Comparison of ENCODE assay signal across 31 cellular contexts in the genomic region with DNA sequence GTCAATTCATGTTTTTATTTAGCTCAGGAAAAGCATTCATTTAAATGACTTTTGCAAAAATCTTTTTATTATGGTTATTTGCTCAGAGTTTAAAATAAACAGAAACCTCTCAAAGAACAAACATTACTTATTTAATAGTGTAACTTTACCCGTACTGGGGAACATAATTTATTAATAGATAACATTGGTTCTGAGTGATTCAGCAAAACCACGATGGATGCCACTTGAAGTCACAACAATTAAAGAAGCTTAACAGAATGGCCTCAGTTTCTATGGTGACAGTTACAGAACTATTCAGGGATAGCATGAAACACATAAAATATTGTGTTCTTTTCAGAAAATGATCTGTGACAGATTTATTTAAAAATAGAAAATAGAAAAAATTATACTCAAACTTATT.
DNase-seq lines count a peak whose midpoint lies in the region; ATAC-seq, FAIRE-seq and TF ChIP-seq lines count a peak whose summit lies in the region.
"Had no signal": no experiment of that assay in that cellular context is flagged by ENCODE, and none has a peak within 500 bp of the region (broad histone marks: within the 10 kb centered on the region; RNA-seq: fewer than 3 reads in every experiment).

No MANE protein-coding gene starts in this region.

- H3K27me3 Mint-ChIP-seq in MCF 10A (ENCODE audit: insufficient read depth, unreplicated experiment), result no peaks in the 10 kb centered on the region
- H3K27me3 Mint-ChIP-seq: activated CD4-positive, alpha-beta T cell treated with anti-CD3 and anti-CD28 coated beads, Interleukin-2, amount 10 ng/mL, durations not matched to agents 24 days and 14 days; natural killer cell treated with Interleukin-12 subunit alpha and Interleukin-12 subunit beta and Interleukin-15 and Interleukin-18, amount 100 ng/mL, for 72 hours; T-cell had no signal

- in situ Hi-C loops in GM13976 (cut with MboI; ENCODE audit: low sequenced_read_pairs, unreplicated experiment), result no loop called here

- DNase-seq in A549 (ENCODE audit: low read depth in 1 of 2, low spot score in 1 of 2) (peak in 1 of 2 experiments; percentile 11), DMS79 (lab: John Stamatoyannopoulos, UW) (peak; percentile 17), NCI-H2196 treated with DMSO at 0.1 percent for 48 hours (lab: John Stamatoyannopoulos, UW; ENCODE audit: unreplicated experiment) (peak; percentile 9), foreskin melanocyte (peak; percentile 8), MCF 10A (ENCODE audit: unreplicated experiment) (no peak), GM13976 (ENCODE audit: low spot score) (no peak), head of caudate nucleus (no peak)
- DNase-seq: activated CD4-positive, alpha-beta T cell treated with anti-CD3 and anti-CD28 coated beads, Interleukin-2, amount 10 ng/mL, durations not matched to agents 24 days and 14 days; activated effector memory CD4-positive, alpha-beta T cell treated with Interleukin-2 at 50 U/mL for 16 hours; amygdala; dorsolateral prefrontal cortex; GM23248; left cardiac atrium; MM.1S; mucosa of descending colon; NCI-H146; occipital lobe; SJCRH30; stimulated activated naive CD4-positive, alpha-beta T cell treated with Interleukin-2 at 50 U/mL for 16 hours; T-cell; upper lobe of left lung had no signal

- H3K4me3 ChIP-seq in A549, result no peak overlapping the region
- H3K4me3 ChIP-seq: BLaER1 treated with 17β-estradiol and CSF1 and Interleukin-3, amounts not matched to agents 10 nM and 100 nM; dorsolateral prefrontal cortex; gastroesophageal sphincter; GM23248; hepatocyte; lung; mucosa of descending colon; SJCRH30; suprapubic skin; upper lobe of left lung had no signal

- no peak overlapping the region for H3K27ac Mint-ChIP-seq in MCF 10A (ENCODE audit: low read depth, unreplicated experiment)
- H3K27ac Mint-ChIP-seq: activated CD4-positive, alpha-beta T cell treated with anti-CD3 and anti-CD28 coated beads, Interleukin-2, amount 10 ng/mL, durations not matched to agents 24 days and 14 days; activated naive CD4-positive, alpha-beta T cell treated with anti-CD3 and anti-CD28 coated beads, Interleukin-2, amount 50 U/mL, for 72 hours; natural killer cell treated with Interleukin-12 subunit alpha and Interleukin-12 subunit beta and Interleukin-15 and Interleukin-18, amount 100 ng/mL, for 72 hours; T-cell; WTC11 had no signal

- ATAC-seq in A549, result no peak
- no peak for ATAC-seq in GM19035 (IDR thresholded peaks at IDR 0.05; ENCODE audit: unreplicated experiment)
- ATAC-seq: activated naive CD4-positive, alpha-beta T cell treated with anti-CD3 and anti-CD28 coated beads, Interleukin-2, amount 50 U/mL, for 72 hours; gastroesophageal sphincter; left cardiac atrium; mucosa of descending colon; natural killer cell treated with Interleukin-12 subunit alpha and Interleukin-12 subunit beta and Interleukin-15 and Interleukin-18, amount 100 ng/mL, for 72 hours; T-cell; WTC11 had no signal

- intact Hi-C loops in MCF 10A (cut with micrococcal nuclease) (no loop called here), head of caudate nucleus (cut with DNase I) (no loop called here)

- CTCF ChIA-PET in A549 (lab: Yijun Ruan, JAX), result no interaction called here
- CTCF ChIA-PET in MCF 10A (lab: Yijun Ruan, JAX), result no interaction called here

- TF ChIP-seq CTCF in A549 (IDR thresholded peaks at IDR 0.05), result no peak
- TF ChIP-seq CTCF in MCF 10A (IDR thresholded peaks at IDR 0.05; ENCODE audit: unreplicated experiment), result no peak
- no peak for TF ChIP-seq CTCF in GM13976 (IDR thresholded peaks at IDR 0.05; ENCODE audit: borderline replicate concordance, control extremely low read depth, extremely low read depth, insufficient read depth, missing control alignments)

- H3K4me2 ChIP-seq in A549, result peak overlapping the region; percentile 30; the same call in 1 of the 3 replicates
- H3K4me2 ChIP-seq: BLaER1 treated with 17β-estradiol and CSF1 and Interleukin-3, amounts not matched to agents 10 nM and 100 nM; hepatocyte had no signal

- 0% methylated on average over 2 of the region's 2 CpGs for WGBS in A549 (ENCODE audit: missing lambda C conversion rate)

- H3K4me1 ChIP-seq in A549, result peaks cover 10% of the 10 kb centered on the region; the same call in 1 of the 3 replicates
- H3K4me1 ChIP-seq: gastroesophageal sphincter, SJCRH30, suprapubic skin, upper lobe of left lung had no signal

- BruUV-seq in MCF 10A (replicated peaks; lab: Mats Ljungman, UMichigan), result no TSS peak

- no peak for TF ChIP-seq RAD21 in A549 (conservative IDR thresholded peaks at IDR 0.05 in 1 of 2, IDR thresholded peaks at IDR 0.05 in 1 of 2)

- no peak overlapping the region for H3K4me3 Mint-ChIP-seq in MCF 10A (ENCODE audit: unreplicated experiment)
- H3K4me3 Mint-ChIP-seq: activated CD4-positive, alpha-beta T cell treated with anti-CD3 and anti-CD28 coated beads, Interleukin-2, amount 10 ng/mL, durations not matched to agents 24 days and 14 days; natural killer cell treated with Interleukin-12 subunit alpha and Interleukin-12 subunit beta and Interleukin-15 and Interleukin-18, amount 100 ng/mL, for 72 hours; T-cell; WTC11 had no signal

- POLR2A ChIA-PET in A549 (lab: Yijun Ruan, JAX) (no interaction called here), MCF 10A (lab: Yijun Ruan, JAX) (no interaction called here)

- H3K9me3 Mint-ChIP-seq in MCF 10A (ENCODE audit: unreplicated experiment), result peaks cover 9% of the 10 kb centered on the region

- no peak overlapping the region for H3K27ac ChIP-seq in A549
- H3K27ac ChIP-seq: BLaER1 treated with 17β-estradiol and CSF1 and Interleukin-3, amounts not matched to agents 10 nM and 100 nM; gastroesophageal sphincter; GM23248; hepatocyte; SJCRH30; suprapubic skin; upper lobe of left lung had no signal

- no peaks in the 10 kb centered on the region for H3K9me3 ChIP-seq in A549
- H3K9me3 ChIP-seq: mucosa of descending colon, SJCRH30, suprapubic skin had no signal

- no peaks in the 10 kb centered on the region for H3K4me1 Mint-ChIP-seq in MCF 10A (ENCODE audit: insufficient read depth, unreplicated experiment)
- H3K4me1 Mint-ChIP-seq: activated CD4-positive, alpha-beta T cell treated with anti-CD3 and anti-CD28 coated beads, Interleukin-2, amount 10 ng/mL, durations not matched to agents 24 days and 14 days; T-cell; WTC11 had no signal

- no peak for TF ChIP-seq EP300 in A549 (IDR thresholded peaks at IDR 0.05)

- TF ChIP-seq POLR2A in A549 (IDR thresholded peaks at IDR 0.05; ENCODE audit: low read length), result no peak

- H3K36me3 Mint-ChIP-seq in MCF 10A (ENCODE audit: insufficient read depth, unreplicated experiment), result no peaks in the 10 kb centered on the region
- H3K36me3 Mint-ChIP-seq: activated naive CD4-positive, alpha-beta T cell treated with anti-CD3 and anti-CD28 coated beads, Interleukin-2, amount 50 U/mL, for 72 hours; T-cell had no signal

- FAIRE-seq in A549 (lab: Jason Lieb, UNC), result no peak
- FAIRE-seq: endothelial cell of umbilical vein had no signal

TF ChIP-seq in A549, 52 proteins besides CTCF, POLR2A, EP300 and RAD21 (continues in another document):
- TF ChIP-seq SREBF2 (IDR thresholded peaks at IDR 0.05) (no peak), TFCP2L1 (CRISPR knock-in tag; IDR thresholded peaks at IDR 0.05) (no peak), FOXS1 (CRISPR knock-in tag; IDR thresholded peaks at IDR 0.05) (no peak), ZNF302 (CRISPR knock-in tag; IDR thresholded peaks at IDR 0.05) (no peak), HOXB5 (CRISPR knock-in tag; IDR thresholded peaks at IDR 0.05) (no peak), CHD4 (IDR thresholded peaks at IDR 0.05; ENCODE audit: borderline replicate concordance) (no peak), RCOR1 (IDR thresholded peaks at IDR 0.05; ENCODE audit: low read depth, low read length) (no peak), PHF8 (IDR thresholded peaks at IDR 0.05; ENCODE audit: borderline replicate concordance, low read depth) (no peak), MAFK (IDR thresholded peaks at IDR 0.05; ENCODE audit: partially characterized antibody) (no peak), FOSB (CRISPR knock-in tag; IDR thresholded peaks at IDR 0.05) (no peak), SMC3 (IDR thresholded peaks at IDR 0.05) (no peak), RARB (CRISPR knock-in tag; IDR thresholded peaks at IDR 0.05) (no peak), KDM5A (IDR thresholded peaks at IDR 0.05) (no peak), RFX5 (IDR thresholded peaks at IDR 0.05) (no peak), EHMT2 (IDR thresholded peaks at IDR 0.05; ENCODE audit: low read depth) (no peak)
- TF ChIP-seq, protein P1, sequence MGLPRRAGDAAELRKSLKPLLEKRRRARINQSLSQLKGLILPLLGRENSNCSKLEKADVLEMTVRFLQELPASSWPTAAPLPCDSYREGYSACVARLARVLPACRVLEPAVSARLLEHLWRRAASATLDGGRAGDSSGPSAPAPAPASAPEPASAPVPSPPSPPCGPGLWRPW (IDR thresholded peaks at IDR 0.05), result no peak
- TF ChIP-seq, protein P2, sequence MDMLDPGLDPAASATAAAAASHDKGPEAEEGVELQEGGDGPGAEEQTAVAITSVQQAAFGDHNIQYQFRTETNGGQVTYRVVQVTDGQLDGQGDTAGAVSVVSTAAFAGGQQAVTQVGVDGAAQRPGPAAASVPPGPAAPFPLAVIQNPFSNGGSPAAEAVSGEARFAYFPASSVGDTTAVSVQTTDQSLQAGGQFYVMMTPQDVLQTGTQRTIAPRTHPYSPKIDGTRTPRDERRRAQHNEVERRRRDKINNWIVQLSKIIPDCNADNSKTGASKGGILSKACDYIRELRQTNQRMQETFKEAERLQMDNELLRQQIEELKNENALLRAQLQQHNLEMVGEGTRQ (IDR thresholded peaks at IDR 0.05), result no peak
- TF ChIP-seq, protein P3, sequence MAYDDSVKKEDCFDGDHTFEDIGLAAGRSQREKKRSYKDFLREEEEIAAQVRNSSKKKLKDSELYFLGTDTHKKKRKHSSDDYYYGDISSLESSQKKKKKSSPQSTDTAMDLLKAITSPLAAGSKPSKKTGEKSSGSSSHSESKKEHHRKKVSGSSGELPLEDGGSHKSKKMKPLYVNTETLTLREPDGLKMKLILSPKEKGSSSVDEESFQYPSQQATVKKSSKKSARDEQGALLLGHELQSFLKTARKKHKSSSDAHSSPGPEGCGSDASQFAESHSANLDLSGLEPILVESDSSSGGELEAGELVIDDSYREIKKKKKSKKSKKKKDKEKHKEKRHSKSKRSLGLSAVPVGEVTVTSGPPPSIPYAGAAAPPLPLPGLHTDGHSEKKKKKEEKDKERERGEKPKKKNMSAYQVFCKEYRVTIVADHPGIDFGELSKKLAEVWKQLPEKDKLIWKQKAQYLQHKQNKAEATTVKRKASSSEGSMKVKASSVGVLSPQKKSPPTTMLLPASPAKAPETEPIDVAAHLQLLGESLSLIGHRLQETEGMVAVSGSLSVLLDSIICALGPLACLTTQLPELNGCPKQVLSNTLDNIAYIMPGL (CRISPR knock-in tag; IDR thresholded peaks at IDR 0.05; ENCODE audit: borderline replicate concordance), result no peak

Comparison
In these comparisons a context has a peak if more than half of its experiments do, and no peak if none do; other contexts are left out.
1. DNase-seq: peak in DMS79 (single experiment), NCI-H2196 treated with DMSO at 0.1 percent for 48 hours (single experiment) and foreskin melanocyte (single experiment); none in MCF 10A (single experiment), GM13976 (single experiment) and head of caudate nucleus (0 of 42).